Comparison of ENCODE assay signal across 1 cellular context in the genomic region with DNA sequence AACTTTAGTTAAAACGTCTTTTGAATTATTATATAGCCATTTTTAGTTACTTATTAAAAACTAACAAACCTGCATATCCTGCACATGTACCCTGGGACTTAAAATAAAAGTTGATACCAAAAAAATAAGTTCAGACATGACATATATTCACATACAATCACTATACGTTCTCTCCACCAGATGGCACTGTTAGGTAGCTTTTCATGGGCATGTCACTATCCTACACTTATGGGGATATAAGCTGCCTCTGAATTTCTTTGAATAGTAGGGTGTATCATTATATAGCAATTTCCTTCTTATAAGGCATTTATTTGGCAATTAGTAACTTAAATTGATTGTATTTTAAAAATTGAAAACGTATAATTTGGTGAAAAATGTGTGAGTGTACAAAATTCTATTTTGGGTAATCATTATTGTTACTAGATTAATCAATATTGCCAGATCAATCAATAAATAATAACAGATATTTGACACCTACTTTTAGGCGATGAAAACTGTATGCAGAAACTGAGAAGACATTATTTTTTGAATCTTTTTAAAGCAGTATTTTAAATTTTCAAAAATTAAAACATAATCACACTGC.
TF ChIP-seq lines count a peak whose summit lies in the region.

No MANE protein-coding gene starts in this region.

TF ChIP-seq in K562, 482 proteins besides CTCF, POLR2A, EP300 and RAD21:
- TF ChIP-seq CC2D1A (IDR thresholded peaks at IDR 0.05), result peak; percentile 24; the same call in 1 of the 2 replicates
- TF ChIP-seq ZNF589 (CRISPR knock-in tag; IDR thresholded peaks at IDR 0.05; ENCODE audit: low read depth), result no peak
- 0 out of 2 replicates have a peak, but pooled peaks have one; percentile 13 for TF ChIP-seq GATAD2B (IDR thresholded peaks at IDR 0.05; ENCODE audit: borderline replicate concordance)
- TF ChIP-seq ARID2 (IDR thresholded peaks at IDR 0.05), result peak; percentile 86; the same call in 1 of the 2 replicates
- no peak for TF ChIP-seq NFRKB (IDR thresholded peaks at IDR 0.05; ENCODE audit: low read depth)
- TF ChIP-seq, protein P1, sequence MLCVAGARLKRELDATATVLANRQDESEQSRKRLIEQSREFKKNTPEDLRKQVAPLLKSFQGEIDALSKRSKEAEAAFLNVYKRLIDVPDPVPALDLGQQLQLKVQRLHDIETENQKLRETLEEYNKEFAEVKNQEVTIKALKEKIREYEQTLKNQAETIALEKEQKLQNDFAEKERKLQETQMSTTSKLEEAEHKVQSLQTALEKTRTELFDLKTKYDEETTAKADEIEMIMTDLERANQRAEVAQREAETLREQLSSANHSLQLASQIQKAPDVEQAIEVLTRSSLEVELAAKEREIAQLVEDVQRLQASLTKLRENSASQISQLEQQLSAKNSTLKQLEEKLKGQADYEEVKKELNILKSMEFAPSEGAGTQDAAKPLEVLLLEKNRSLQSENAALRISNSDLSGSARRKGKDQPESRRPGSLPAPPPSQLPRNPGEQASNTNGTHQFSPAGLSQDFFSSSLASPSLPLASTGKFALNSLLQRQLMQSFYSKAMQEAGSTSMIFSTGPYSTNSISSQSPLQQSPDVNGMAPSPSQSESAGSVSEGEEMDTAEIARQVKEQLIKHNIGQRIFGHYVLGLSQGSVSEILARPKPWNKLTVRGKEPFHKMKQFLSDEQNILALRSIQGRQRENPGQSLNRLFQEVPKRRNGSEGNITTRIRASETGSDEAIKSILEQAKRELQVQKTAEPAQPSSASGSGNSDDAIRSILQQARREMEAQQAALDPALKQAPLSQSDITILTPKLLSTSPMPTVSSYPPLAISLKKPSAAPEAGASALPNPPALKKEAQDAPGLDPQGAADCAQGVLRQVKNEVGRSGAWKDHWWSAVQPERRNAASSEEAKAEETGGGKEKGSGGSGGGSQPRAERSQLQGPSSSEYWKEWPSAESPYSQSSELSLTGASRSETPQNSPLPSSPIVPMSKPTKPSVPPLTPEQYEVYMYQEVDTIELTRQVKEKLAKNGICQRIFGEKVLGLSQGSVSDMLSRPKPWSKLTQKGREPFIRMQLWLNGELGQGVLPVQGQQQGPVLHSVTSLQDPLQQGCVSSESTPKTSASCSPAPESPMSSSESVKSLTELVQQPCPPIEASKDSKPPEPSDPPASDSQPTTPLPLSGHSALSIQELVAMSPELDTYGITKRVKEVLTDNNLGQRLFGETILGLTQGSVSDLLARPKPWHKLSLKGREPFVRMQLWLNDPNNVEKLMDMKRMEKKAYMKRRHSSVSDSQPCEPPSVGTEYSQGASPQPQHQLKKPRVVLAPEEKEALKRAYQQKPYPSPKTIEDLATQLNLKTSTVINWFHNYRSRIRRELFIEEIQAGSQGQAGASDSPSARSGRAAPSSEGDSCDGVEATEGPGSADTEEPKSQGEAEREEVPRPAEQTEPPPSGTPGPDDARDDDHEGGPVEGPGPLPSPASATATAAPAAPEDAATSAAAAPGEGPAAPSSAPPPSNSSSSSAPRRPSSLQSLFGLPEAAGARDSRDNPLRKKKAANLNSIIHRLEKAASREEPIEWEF (CRISPR knock-in tag; IDR thresholded peaks at IDR 0.05), result peak; percentile 23; the same call in 1 of the 2 replicates
- TF ChIP-seq ZNF384 (IDR thresholded peaks at IDR 0.05; ENCODE audit: low read depth, low read length), result 0 out of 2 replicates have a peak, but pooled peaks have one; percentile 19
- no peak for TF ChIP-seq ZNF586 (CRISPR knock-in tag; conservative IDR thresholded peaks at IDR 0.05)
- TF ChIP-seq, protein P2, sequence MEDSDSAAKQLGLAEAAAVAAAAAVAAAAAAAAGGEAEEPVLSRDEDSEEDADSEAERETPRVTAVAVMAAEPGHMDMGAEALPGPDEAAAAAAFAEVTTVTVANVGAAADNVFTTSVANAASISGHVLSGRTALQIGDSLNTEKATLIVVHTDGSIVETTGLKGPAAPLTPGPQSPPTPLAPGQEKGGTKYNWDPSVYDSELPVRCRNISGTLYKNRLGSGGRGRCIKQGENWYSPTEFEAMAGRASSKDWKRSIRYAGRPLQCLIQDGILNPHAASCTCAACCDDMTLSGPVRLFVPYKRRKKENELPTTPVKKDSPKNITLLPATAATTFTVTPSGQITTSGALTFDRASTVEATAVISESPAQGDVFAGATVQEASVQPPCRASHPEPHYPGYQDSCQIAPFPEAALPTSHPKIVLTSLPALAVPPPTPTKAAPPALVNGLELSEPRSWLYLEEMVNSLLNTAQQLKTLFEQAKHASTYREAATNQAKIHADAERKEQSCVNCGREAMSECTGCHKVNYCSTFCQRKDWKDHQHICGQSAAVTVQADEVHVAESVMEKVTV (CRISPR knock-in tag; IDR thresholded peaks at IDR 0.05), result peak; percentile 89
- TF ChIP-seq RBM22 (IDR thresholded peaks at IDR 0.05; ENCODE audit: low read depth, low read length, poor library complexity, severe bottlenecking), result no peak
- TF ChIP-seq MIER1 (IDR thresholded peaks at IDR 0.05; ENCODE audit: low read depth), result no peak
- TF ChIP-seq NFIC (IDR thresholded peaks at IDR 0.05), result no peak
- no peak for TF ChIP-seq MCM2 (IDR thresholded peaks at IDR 0.05; ENCODE audit: low read depth)
- TF ChIP-seq SMC3 (conservative IDR thresholded peaks at IDR 0.05; ENCODE audit: insufficient read depth, low read depth, low read length), result peak; percentile 88
- TF ChIP-seq GATA2 (CRISPR knock-in tag; IDR thresholded peaks at IDR 0.05), result no peak
